In genomic region chrX:9342581-9343051, GRCh38 we compare ENCODE assay signal across 8 cellular contexts.
DNase-seq lines count a peak whose midpoint lies in the region; ATAC-seq and TF ChIP-seq lines count a peak whose summit lies in the region.

No MANE protein-coding gene starts in this region.

- CTCF ChIA-PET in GM10248 (lab: Yijun Ruan, JAX), result no interaction called here

- no peak for TF ChIP-seq CTCF in LNCaP clone FGC (IDR thresholded peaks at IDR 0.05; ENCODE audit: control insufficient read depth, extremely low read depth, insufficient read depth)
- TF ChIP-seq CTCF in GM10248 (IDR thresholded peaks at IDR 0.05; ENCODE audit: control extremely low read depth, extremely low read depth, low read depth, missing control alignments), result no peak

- H3K4me1 Mint-ChIP-seq in activated naive CD8-positive, alpha-beta T cell treated with anti-CD3 and anti-CD28 coated beads for 36 hours, result peaks cover 24% of the 10 kb centered on the region

- H3K27ac ChIP-seq in SJSA1, result no peak overlapping the region

- peak overlapping the region; percentile 54 for H3K27ac Mint-ChIP-seq in activated naive CD8-positive, alpha-beta T cell treated with anti-CD3 and anti-CD28 coated beads for 36 hours

- intact Hi-C loops in Right ventricle myocardium inferior (cut with DNase I), result loop anchor here (1.0 kb wide), 1 partner anchor 121 kb away; no protein-coding TSS in a partner anchor

- no peaks in the 10 kb centered on the region for H3K27me3 Mint-ChIP-seq in activated naive CD8-positive, alpha-beta T cell treated with anti-CD3 and anti-CD28 coated beads for 36 hours

- POLR2A ChIA-PET in GM10248 (lab: Yijun Ruan, JAX), result no interaction called here

- H3K9me3 Mint-ChIP-seq in activated naive CD8-positive, alpha-beta T cell treated with anti-CD3 and anti-CD28 coated beads for 36 hours, result no peaks in the 10 kb centered on the region

- H3K4me3 Mint-ChIP-seq in activated naive CD8-positive, alpha-beta T cell treated with anti-CD3 and anti-CD28 coated beads for 36 hours, result no peak overlapping the region

- no peaks in the 10 kb centered on the region for H3K27me3 ChIP-seq in SJSA1 (replicated peaks)

- peak overlapping the region; percentile 54 for H3K4me3 ChIP-seq in LNCaP clone FGC (ENCODE audit: low read depth, low read length)
- H3K4me3 ChIP-seq in SJSA1, result no peak overlapping the region

- peaks cover 23% of the 10 kb centered on the region for H3K4me1 ChIP-seq in SJSA1 (replicated peaks)

- H3K36me3 ChIP-seq in SJSA1, result no peaks in the 10 kb centered on the region

- no peaks in the 10 kb centered on the region for H3K36me3 Mint-ChIP-seq in activated naive CD8-positive, alpha-beta T cell treated with anti-CD3 and anti-CD28 coated beads for 36 hours

- ATAC-seq in Right ventricle myocardium inferior, result peak; percentile 85
- no peak for ATAC-seq in GM18868 (IDR thresholded peaks at IDR 0.05; ENCODE audit: unreplicated experiment)

- H3K9me3 ChIP-seq in SJSA1 (replicated peaks), result no peaks in the 10 kb centered on the region

- peak; percentile 81 for DNase-seq in COLO829 (ENCODE audit: low spot score)
- peak; percentile 82 for DNase-seq in LNCaP clone FGC (ENCODE audit: low read depth)
- DNase-seq in SJSA1 (ENCODE audit: low read depth in 1 of 2, low spot score in 2 of 2), result peak; percentile 44 to 86
- DNase-seq in activated naive CD8-positive, alpha-beta T cell treated with anti-CD3 and anti-CD28 coated beads for 36 hours, result peak; percentile 42
- DNase-seq in Right ventricle myocardium inferior (ENCODE audit: missing footprints), result peak; percentile 89
- peak; percentile 4 to 82 (median 66) for DNase-seq in nucleus accumbens (lab: John Stamatoyannopoulos, UW)
- DNase-seq in GM10248 (ENCODE audit: extremely low spot score), result no peak
